22 cellular contexts compared by ENCODE assay signal in the genomic region with DNA sequence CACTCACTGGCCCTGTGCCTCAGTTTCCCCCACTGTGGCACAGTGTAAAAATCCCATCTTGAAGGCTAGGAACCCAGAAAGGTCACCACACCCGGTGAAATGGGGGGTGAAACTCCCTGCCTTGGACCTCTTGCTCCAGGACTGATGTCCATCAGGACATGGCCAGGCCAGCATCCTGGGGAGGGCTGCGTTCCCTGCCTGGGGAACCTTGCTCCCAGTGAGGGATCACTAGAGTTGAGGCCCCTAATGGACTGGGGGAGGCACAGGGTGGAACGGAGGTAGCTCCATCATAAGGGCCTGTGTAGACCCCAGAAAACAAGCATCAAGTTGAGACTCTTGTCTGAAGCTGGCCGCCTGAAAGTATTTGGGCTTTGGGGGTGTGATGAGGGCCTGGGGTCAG.
"Had no signal": no experiment of that assay in that cellular context is flagged by ENCODE, and none has a peak within 500 bp of the region (broad histone marks: within the 10 kb centered on the region; RNA-seq: fewer than 3 reads in every experiment).

No MANE protein-coding gene starts in this region.

- H3K9me3 ChIP-seq: colonic mucosa, esophagus muscularis mucosa, lower lobe of right lung, mucosa of descending colon had no signal

- H3K27me3 ChIP-seq: colonic mucosa, foreskin keratinocyte, gastroesophageal sphincter, heart left ventricle, hepatocyte, left lung had no signal

- DNase-seq: colonic mucosa; cortex of kidney; effector CD8-positive, alpha-beta T cell; effector memory CD8-positive, alpha-beta T cell; foreskin keratinocyte; heart left ventricle; hypothalamus; immature natural killer cell; islet precursor cell; kidney; kidney glomerular epithelial cell; left colon; left lung; left ventricle myocardium superior; lower lobe of right lung; mesenchymal stem cell; mucosa of descending colon had no signal

- H3K36me3 ChIP-seq: colonic mucosa, esophagus muscularis mucosa, gastroesophageal sphincter, heart left ventricle, left lung, lower lobe of right lung had no signal

- H3K4me3 Mint-ChIP-seq: dendritic cell treated with granulocyte-macrophage colony-stimulating factor and Interleukin-4, amounts not matched to agents 40 ng/mL and 50 ng/mL, for 4 days; effector memory CD8-positive, alpha-beta T cell; immature natural killer cell; mesothelial cell of epicardium had no signal

- H3K27ac ChIP-seq: colonic mucosa, esophagus muscularis mucosa, foreskin keratinocyte, gastroesophageal sphincter, heart left ventricle, hepatocyte, left lung, lower lobe of right lung had no signal

- H3K4me1 Mint-ChIP-seq: immature natural killer cell, mesothelial cell of epicardium had no signal

- H3K4me3 ChIP-seq: colonic mucosa, esophagus muscularis mucosa, gastroesophageal sphincter, heart left ventricle, hepatocyte, left lung, lower lobe of right lung, mucosa of descending colon had no signal

- ATAC-seq: effector memory CD8-positive, alpha-beta T cell; foreskin keratinocyte; gastroesophageal sphincter; heart left ventricle; left colon; left lung; left ventricle myocardium superior; lower lobe of right lung; mucosa of descending colon had no signal

- H3K4me1 ChIP-seq: colonic mucosa, esophagus muscularis mucosa, foreskin keratinocyte, gastroesophageal sphincter, heart left ventricle, left lung, lower lobe of right lung had no signal

- H3K27ac Mint-ChIP-seq: dendritic cell treated with granulocyte-macrophage colony-stimulating factor and Interleukin-4, amounts not matched to agents 40 ng/mL and 50 ng/mL, for 4 days; effector memory CD8-positive, alpha-beta T cell; immature natural killer cell; mesothelial cell of epicardium had no signal
